Comparison of ENCODE assay signal across 1 cellular context in genomic region chr9:28234899-28235277, GRCh38.
TF ChIP-seq lines count a peak whose summit lies in the region.

No MANE protein-coding gene starts in this region.

TF ChIP-seq in WTC11, 78 proteins besides CTCF, POLR2A, EP300 and RAD21 (continued from another document):
- TF ChIP-seq ZNF512 (CRISPR knock-in tag; IDR thresholded peaks at IDR 0.05; ENCODE audit: borderline replicate concordance) (no peak), CREM (CRISPR knock-in tag; IDR thresholded peaks at IDR 0.05) (no peak)
- TF ChIP-seq, protein P1, sequence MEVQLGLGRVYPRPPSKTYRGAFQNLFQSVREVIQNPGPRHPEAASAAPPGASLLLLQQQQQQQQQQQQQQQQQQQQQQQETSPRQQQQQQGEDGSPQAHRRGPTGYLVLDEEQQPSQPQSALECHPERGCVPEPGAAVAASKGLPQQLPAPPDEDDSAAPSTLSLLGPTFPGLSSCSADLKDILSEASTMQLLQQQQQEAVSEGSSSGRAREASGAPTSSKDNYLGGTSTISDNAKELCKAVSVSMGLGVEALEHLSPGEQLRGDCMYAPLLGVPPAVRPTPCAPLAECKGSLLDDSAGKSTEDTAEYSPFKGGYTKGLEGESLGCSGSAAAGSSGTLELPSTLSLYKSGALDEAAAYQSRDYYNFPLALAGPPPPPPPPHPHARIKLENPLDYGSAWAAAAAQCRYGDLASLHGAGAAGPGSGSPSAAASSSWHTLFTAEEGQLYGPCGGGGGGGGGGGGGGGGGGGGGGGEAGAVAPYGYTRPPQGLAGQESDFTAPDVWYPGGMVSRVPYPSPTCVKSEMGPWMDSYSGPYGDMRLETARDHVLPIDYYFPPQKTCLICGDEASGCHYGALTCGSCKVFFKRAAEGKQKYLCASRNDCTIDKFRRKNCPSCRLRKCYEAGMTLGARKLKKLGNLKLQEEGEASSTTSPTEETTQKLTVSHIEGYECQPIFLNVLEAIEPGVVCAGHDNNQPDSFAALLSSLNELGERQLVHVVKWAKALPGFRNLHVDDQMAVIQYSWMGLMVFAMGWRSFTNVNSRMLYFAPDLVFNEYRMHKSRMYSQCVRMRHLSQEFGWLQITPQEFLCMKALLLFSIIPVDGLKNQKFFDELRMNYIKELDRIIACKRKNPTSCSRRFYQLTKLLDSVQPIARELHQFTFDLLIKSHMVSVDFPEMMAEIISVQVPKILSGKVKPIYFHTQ (CRISPR knock-in tag; IDR thresholded peaks at IDR 0.05), result no peak
- TF ChIP-seq, protein P2, sequence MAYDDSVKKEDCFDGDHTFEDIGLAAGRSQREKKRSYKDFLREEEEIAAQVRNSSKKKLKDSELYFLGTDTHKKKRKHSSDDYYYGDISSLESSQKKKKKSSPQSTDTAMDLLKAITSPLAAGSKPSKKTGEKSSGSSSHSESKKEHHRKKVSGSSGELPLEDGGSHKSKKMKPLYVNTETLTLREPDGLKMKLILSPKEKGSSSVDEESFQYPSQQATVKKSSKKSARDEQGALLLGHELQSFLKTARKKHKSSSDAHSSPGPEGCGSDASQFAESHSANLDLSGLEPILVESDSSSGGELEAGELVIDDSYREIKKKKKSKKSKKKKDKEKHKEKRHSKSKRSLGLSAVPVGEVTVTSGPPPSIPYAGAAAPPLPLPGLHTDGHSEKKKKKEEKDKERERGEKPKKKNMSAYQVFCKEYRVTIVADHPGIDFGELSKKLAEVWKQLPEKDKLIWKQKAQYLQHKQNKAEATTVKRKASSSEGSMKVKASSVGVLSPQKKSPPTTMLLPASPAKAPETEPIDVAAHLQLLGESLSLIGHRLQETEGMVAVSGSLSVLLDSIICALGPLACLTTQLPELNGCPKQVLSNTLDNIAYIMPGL (CRISPR knock-in tag; IDR thresholded peaks at IDR 0.05), result no peak
TF ChIP-seq in WTC11: peak in this region for 0.
